Comparison of ENCODE assay signal across 1 cellular context in genomic region chr11:77042111-77042726, GRCh38.
TF ChIP-seq lines count a peak whose summit lies in the region.

No MANE protein-coding gene starts in this region.

TF ChIP-seq in H1, 55 proteins besides CTCF, POLR2A, EP300 and RAD21:
- TF ChIP-seq RBBP5 (IDR thresholded peaks at IDR 0.05; ENCODE audit: borderline replicate concordance, low read depth, low read length) (no peak), MAX (IDR thresholded peaks at IDR 0.05) (no peak), JUN (IDR thresholded peaks at IDR 0.05; ENCODE audit: low read depth, low read length) (no peak), CHD7 (IDR thresholded peaks at IDR 0.05; ENCODE audit: insufficient replicate concordance, low read length) (no peak), CEBPB (IDR thresholded peaks at IDR 0.05; ENCODE audit: low read depth, low read length) (no peak), EGR1 (IDR thresholded peaks at IDR 0.05; ENCODE audit: borderline replicate concordance, low read depth, low read length) (no peak), EZH2 (IDR thresholded peaks at IDR 0.05; ENCODE audit: low read depth, low read length, severe bottlenecking) (no peak), TEAD4 (IDR thresholded peaks at IDR 0.05; ENCODE audit: low read depth, low read length) (no peak), POLR2AphosphoS5 (IDR thresholded peaks at IDR 0.05; ENCODE audit: low read depth, low read length) (no peak)
